Comparison of ENCODE assay signal across 1 cellular context in the genomic region with DNA sequence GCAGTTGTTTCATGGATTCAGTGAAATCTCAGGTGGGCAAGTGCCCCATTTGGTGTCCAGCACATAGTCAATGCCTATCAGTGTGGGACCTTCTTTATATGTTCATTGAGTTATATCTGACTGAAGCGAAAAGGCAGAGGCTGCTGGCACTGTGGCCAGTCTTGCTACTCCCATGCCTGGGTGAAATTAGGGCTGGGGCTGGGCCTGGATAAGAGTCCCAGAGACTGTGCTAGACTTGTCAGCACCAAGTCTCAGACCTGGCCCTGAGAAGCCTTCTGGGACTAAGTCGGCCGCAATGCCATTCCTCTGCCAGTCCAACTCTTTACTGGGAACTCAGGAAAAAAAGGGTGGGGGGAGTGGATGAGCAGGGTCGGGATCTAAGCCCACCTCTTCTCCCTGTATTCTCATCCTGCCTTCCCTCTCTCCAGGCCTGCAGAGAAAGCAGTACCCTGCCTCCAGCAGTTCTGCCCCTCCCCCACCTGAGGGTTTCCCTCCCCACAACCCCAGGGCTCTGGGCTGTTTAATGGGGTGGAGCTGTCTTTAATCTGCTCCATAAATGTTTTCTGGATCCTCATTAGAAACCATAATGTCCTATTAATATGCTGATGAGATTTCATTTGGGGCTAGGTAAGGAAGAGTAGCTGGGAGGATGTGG.
TF ChIP-seq lines count a peak whose summit lies in the region.

No MANE protein-coding gene starts in this region.

TF ChIP-seq in GM23338, 12 proteins besides CTCF, POLR2A, EP300 and RAD21 (continued from another document):
- TF ChIP-seq, protein P1, sequence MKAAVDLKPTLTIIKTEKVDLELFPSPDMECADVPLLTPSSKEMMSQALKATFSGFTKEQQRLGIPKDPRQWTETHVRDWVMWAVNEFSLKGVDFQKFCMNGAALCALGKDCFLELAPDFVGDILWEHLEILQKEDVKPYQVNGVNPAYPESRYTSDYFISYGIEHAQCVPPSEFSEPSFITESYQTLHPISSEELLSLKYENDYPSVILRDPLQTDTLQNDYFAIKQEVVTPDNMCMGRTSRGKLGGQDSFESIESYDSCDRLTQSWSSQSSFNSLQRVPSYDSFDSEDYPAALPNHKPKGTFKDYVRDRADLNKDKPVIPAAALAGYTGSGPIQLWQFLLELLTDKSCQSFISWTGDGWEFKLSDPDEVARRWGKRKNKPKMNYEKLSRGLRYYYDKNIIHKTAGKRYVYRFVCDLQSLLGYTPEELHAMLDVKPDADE (IDR thresholded peaks at IDR 0.05), result no peak
- no peak for TF ChIP-seq NANOG (IDR thresholded peaks at IDR 0.05; ENCODE audit: borderline replicate concordance)
- TF ChIP-seq POLR2AphosphoS5 (IDR thresholded peaks at IDR 0.05; ENCODE audit: low read depth), result no peak
- no peak for TF ChIP-seq EZH2phosphoT487 (IDR thresholded peaks at IDR 0.05; ENCODE audit: unreplicated experiment)
- TF ChIP-seq JUNB (IDR thresholded peaks at IDR 0.05; ENCODE audit: unreplicated experiment), result no peak
- TF ChIP-seq, protein P2, sequence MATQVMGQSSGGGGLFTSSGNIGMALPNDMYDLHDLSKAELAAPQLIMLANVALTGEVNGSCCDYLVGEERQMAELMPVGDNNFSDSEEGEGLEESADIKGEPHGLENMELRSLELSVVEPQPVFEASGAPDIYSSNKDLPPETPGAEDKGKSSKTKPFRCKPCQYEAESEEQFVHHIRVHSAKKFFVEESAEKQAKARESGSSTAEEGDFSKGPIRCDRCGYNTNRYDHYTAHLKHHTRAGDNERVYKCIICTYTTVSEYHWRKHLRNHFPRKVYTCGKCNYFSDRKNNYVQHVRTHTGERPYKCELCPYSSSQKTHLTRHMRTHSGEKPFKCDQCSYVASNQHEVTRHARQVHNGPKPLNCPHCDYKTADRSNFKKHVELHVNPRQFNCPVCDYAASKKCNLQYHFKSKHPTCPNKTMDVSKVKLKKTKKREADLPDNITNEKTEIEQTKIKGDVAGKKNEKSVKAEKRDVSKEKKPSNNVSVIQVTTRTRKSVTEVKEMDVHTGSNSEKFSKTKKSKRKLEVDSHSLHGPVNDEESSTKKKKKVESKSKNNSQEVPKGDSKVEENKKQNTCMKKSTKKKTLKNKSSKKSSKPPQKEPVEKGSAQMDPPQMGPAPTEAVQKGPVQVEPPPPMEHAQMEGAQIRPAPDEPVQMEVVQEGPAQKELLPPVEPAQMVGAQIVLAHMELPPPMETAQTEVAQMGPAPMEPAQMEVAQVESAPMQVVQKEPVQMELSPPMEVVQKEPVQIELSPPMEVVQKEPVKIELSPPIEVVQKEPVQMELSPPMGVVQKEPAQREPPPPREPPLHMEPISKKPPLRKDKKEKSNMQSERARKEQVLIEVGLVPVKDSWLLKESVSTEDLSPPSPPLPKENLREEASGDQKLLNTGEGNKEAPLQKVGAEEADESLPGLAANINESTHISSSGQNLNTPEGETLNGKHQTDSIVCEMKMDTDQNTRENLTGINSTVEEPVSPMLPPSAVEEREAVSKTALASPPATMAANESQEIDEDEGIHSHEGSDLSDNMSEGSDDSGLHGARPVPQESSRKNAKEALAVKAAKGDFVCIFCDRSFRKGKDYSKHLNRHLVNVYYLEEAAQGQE (IDR thresholded peaks at IDR 0.05; ENCODE audit: unreplicated experiment), result no peak
- no peak for TF ChIP-seq EZH2 (IDR thresholded peaks at IDR 0.05; ENCODE audit: low read depth, unreplicated experiment)
- TF ChIP-seq, protein P3, sequence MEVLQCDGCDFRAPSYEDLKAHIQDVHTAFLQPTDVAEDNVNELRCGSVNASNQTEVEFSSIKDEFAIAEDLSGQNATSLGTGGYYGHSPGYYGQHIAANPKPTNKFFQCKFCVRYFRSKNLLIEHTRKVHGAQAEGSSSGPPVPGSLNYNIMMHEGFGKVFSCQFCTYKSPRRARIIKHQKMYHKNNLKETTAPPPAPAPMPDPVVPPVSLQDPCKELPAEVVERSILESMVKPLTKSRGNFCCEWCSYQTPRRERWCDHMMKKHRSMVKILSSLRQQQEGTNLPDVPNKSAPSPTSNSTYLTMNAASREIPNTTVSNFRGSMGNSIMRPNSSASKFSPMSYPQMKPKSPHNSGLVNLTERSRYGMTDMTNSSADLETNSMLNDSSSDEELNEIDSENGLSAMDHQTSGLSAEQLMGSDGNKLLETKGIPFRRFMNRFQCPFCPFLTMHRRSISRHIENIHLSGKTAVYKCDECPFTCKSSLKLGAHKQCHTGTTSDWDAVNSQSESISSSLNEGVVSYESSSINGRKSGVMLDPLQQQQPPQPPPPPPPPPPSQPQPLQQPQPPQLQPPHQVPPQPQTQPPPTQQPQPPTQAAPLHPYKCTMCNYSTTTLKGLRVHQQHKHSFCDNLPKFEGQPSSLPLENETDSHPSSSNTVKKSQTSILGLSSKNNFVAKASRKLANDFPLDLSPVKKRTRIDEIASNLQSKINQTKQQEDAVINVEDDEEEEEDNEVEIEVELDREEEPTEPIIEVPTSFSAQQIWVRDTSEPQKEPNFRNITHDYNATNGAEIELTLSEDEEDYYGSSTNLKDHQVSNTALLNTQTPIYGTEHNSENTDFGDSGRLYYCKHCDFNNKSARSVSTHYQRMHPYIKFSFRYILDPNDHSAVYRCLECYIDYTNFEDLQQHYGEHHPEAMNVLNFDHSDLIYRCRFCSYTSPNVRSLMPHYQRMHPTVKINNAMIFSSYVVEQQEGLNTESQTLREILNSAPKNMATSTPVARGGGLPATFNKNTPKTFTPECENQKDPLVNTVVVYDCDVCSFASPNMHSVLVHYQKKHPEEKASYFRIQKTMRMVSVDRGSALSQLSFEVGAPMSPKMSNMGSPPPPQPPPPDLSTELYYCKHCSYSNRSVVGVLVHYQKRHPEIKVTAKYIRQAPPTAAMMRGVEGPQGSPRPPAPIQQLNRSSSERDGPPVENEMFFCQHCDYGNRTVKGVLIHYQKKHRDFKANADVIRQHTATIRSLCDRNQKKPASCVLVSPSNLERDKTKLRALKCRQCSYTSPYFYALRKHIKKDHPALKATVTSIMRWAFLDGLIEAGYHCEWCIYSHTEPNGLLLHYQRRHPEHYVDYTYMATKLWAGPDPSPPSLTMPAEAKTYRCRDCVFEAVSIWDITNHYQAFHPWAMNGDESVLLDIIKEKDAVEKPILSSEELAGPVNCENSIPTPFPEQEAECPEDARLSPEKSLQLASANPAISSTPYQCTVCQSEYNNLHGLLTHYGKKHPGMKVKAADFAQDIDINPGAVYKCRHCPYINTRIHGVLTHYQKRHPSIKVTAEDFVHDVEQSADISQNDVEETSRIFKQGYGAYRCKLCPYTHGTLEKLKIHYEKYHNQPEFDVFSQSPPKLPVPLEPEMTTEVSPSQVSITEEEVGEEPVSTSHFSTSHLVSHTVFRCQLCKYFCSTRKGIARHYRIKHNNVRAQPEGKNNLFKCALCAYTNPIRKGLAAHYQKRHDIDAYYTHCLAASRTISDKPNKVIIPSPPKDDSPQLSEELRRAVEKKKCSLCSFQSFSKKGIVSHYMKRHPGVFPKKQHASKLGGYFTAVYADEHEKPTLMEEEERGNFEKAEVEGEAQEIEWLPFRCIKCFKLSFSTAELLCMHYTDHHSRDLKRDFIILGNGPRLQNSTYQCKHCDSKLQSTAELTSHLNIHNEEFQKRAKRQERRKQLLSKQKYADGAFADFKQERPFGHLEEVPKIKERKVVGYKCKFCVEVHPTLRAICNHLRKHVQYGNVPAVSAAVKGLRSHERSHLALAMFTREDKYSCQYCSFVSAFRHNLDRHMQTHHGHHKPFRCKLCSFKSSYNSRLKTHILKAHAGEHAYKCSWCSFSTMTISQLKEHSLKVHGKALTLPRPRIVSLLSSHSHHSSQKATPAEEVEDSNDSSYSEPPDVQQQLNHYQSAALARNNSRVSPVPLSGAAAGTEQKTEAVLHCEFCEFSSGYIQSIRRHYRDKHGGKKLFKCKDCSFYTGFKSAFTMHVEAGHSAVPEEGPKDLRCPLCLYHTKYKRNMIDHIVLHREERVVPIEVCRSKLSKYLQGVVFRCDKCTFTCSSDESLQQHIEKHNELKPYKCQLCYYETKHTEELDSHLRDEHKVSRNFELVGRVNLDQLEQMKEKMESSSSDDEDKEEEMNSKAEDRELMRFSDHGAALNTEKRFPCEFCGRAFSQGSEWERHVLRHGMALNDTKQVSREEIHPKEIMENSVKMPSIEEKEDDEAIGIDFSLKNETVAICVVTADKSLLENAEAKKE (CRISPR knock-in tag; IDR thresholded peaks at IDR 0.05), result no peak
